Comparison of ENCODE assay signal across 2 cellular contexts in the genomic region with DNA sequence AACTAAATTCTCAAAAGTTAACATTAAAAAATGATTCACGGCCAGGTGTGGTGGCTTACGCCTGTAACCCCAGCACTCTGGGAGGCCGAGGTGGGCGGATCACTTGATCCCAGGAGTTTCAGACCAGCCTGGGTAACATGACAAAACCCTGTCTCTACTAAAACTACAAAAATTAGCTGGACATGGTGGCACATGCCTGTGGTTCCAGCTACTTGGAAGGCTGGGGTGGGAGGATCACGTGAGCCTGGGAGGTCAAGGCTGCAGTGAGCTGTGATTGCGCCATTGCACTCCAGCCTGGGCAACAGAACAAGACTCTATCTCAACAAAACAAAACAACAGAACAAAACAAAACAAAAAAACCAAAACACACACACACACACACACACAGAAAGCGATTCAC.
TF ChIP-seq lines count a peak whose summit lies in the region.
"Not testable (repeated sequence)": the region's sequence is repeated elsewhere in the genome, so short reads cannot be mapped to it uniquely, and the experiment has no call there.

No MANE protein-coding gene starts in this region.

TF ChIP-seq in IMR-90, 13 proteins besides CTCF, POLR2A, EP300 and RAD21:
- TF ChIP-seq USF2 (IDR thresholded peaks at IDR 0.05; ENCODE audit: low read depth, low read length) (peak; percentile 54), BHLHE40 (IDR thresholded peaks at IDR 0.05; ENCODE audit: low read depth, low read length) (peak; percentile 55; the same call in 1 of the 2 replicates), CEBPB (IDR thresholded peaks at IDR 0.05; ENCODE audit: low read depth, low read length) (peak; percentile 64)
TF ChIP-seq in IMR-90: peak in this region for 3; not testable (repeated sequence) for 10.

TF ChIP-seq in HepG2, 621 proteins besides CTCF, POLR2A, EP300 and RAD21:
- peak; percentile 86 for TF ChIP-seq ZNF121 (CRISPR knock-in tag; IDR thresholded peaks at IDR 0.05)
- TF ChIP-seq, protein P1, sequence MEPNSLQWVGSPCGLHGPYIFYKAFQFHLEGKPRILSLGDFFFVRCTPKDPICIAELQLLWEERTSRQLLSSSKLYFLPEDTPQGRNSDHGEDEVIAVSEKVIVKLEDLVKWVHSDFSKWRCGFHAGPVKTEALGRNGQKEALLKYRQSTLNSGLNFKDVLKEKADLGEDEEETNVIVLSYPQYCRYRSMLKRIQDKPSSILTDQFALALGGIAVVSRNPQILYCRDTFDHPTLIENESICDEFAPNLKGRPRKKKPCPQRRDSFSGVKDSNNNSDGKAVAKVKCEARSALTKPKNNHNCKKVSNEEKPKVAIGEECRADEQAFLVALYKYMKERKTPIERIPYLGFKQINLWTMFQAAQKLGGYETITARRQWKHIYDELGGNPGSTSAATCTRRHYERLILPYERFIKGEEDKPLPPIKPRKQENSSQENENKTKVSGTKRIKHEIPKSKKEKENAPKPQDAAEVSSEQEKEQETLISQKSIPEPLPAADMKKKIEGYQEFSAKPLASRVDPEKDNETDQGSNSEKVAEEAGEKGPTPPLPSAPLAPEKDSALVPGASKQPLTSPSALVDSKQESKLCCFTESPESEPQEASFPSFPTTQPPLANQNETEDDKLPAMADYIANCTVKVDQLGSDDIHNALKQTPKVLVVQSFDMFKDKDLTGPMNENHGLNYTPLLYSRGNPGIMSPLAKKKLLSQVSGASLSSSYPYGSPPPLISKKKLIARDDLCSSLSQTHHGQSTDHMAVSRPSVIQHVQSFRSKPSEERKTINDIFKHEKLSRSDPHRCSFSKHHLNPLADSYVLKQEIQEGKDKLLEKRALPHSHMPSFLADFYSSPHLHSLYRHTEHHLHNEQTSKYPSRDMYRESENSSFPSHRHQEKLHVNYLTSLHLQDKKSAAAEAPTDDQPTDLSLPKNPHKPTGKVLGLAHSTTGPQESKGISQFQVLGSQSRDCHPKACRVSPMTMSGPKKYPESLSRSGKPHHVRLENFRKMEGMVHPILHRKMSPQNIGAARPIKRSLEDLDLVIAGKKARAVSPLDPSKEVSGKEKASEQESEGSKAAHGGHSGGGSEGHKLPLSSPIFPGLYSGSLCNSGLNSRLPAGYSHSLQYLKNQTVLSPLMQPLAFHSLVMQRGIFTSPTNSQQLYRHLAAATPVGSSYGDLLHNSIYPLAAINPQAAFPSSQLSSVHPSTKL (CRISPR knock-in tag; IDR thresholded peaks at IDR 0.05): peak; percentile 47; the same call in 1 of the 2 replicates
- peak; percentile 68 for TF ChIP-seq CEBPG (CRISPR knock-in tag; IDR thresholded peaks at IDR 0.05)
- peak; percentile 77 for TF ChIP-seq NR2C2 (CRISPR knock-in tag; IDR thresholded peaks at IDR 0.05; ENCODE audit: borderline replicate concordance)
- peak; percentile 70; the same call in 1 of the 2 replicates for TF ChIP-seq CEBPB (IDR thresholded peaks at IDR 0.05; ENCODE audit: borderline replicate concordance, low read depth, low read length)
- peak; percentile 54 for TF ChIP-seq RARA (CRISPR knock-in tag; IDR thresholded peaks at IDR 0.05)
- TF ChIP-seq ZGPAT (CRISPR knock-in tag; IDR thresholded peaks at IDR 0.05): 0 out of 2 replicates have a peak, but pooled peaks have one; percentile 19
- 0 out of 2 replicates have a peak, but pooled peaks have one; percentile 28 for TF ChIP-seq GATAD2A (CRISPR knock-in tag; IDR thresholded peaks at IDR 0.05)
- TF ChIP-seq ZNF644 (CRISPR knock-in tag; IDR thresholded peaks at IDR 0.05; ENCODE audit: low read depth): peak; percentile 78
- TF ChIP-seq BHLHE40 (IDR thresholded peaks at IDR 0.05; ENCODE audit: low read length): peak; percentile 73
- TF ChIP-seq NR2F6 (IDR thresholded peaks at IDR 0.05): peak; percentile 77
- peak; percentile 83 for TF ChIP-seq NR2F6 (CRISPR knock-in tag; IDR thresholded peaks at IDR 0.05)
- TF ChIP-seq SOX6, FOXP1 (IDR thresholded peaks at IDR 0.05): not testable (repeated sequence)
- peak; percentile 35; the same call in 1 of the 2 replicates for TF ChIP-seq SOX6 (CRISPR knock-in tag; IDR thresholded peaks at IDR 0.05)
- TF ChIP-seq ZNF574 (CRISPR knock-in tag; IDR thresholded peaks at IDR 0.05): peak; percentile 37; the same call in 1 of the 2 replicates
- peak; percentile 61 to 62; a peak in 2 of 4 replicates for TF ChIP-seq NR2F1 (CRISPR knock-in tag; IDR thresholded peaks at IDR 0.05)
- TF ChIP-seq USF2 (IDR thresholded peaks at IDR 0.05; ENCODE audit: low read depth, low read length): peak; percentile 31; the same call in 1 of the 2 replicates
- peak; percentile 81; the same call in 1 of the 2 replicates for TF ChIP-seq USF2 (CRISPR knock-in tag; IDR thresholded peaks at IDR 0.05; ENCODE audit: borderline replicate concordance)
- peak; percentile 45; the same call in 1 of the 2 replicates for TF ChIP-seq FOXP1 (CRISPR knock-in tag; IDR thresholded peaks at IDR 0.05)
